ENCODE assay signal across 13 cellular contexts in genomic region chr5:32182463-32183081, GRCh38. TPM values are rescaled to one million over a fixed set of nuclear protein-coding genes. Genes with fewer than 3 reads are reported as not detected.
DNase-seq lines count a peak whose midpoint lies in the region; ATAC-seq and FAIRE-seq lines count a peak whose summit lies in the region.
"Had no signal": no experiment of that assay in that cellular context is flagged by ENCODE, and none has a peak within 500 bp of the region (broad histone marks: within the 10 kb centered on the region; RNA-seq: fewer than 3 reads in every experiment).

No MANE protein-coding gene starts in this region.

- DNase-seq in ELF-1 (ENCODE audit: low read depth, low spot score) (peak; percentile 23), NOMO-1 treated with DMSO at 0.1 percent for 48 hours (lab: John Stamatoyannopoulos, UW; ENCODE audit: unreplicated experiment) (peak; percentile 85), RCC 7860 (ENCODE audit: low spot score) (no peak), NCI-H128 (lab: John Stamatoyannopoulos, UW; ENCODE audit: unreplicated experiment) (no peak), GF-D8 (lab: John Stamatoyannopoulos, UW) (no peak)
- no peak for DNase-seq in activated T-helper 2 cell treated with anti-CD3 and anti-CD28 coated beads, Interferon-gamma antibody, Interleukin-2, Interleukin-4, amounts not matched to agents 10 μg/mL and 5 μg/mL and 100 μg/mL, durations not matched to agents 14 hours and 24 hours and 36 hours (ENCODE audit: low spot score)
- DNase-seq: effector CD4-positive, alpha-beta T cell; NCI-H748 treated with DMSO at 0.1 percent for 48 hours; stimulated activated CD4-positive, alpha-beta T cell treated with anti-CD3 and anti-CD28 coated beads, Interleukin-2, amount 100 ng/mL, for 48 hours; thyroid gland had no signal

- no peaks in the 10 kb centered on the region for H3K36me3 Mint-ChIP-seq in activated T-helper 2 cell treated with anti-CD3 and anti-CD28 coated beads, Interferon-gamma antibody, Interleukin-2, Interleukin-4, amounts not matched to agents 10 μg/mL and 5 μg/mL and 100 μg/mL, durations not matched to agents 14 hours and 24 hours and 36 hours (ENCODE audit: low read depth)

- ATAC-seq in GM19351 (IDR thresholded peaks at IDR 0.05; ENCODE audit: unreplicated experiment) = peak; percentile 96
- ATAC-seq in HG02938 (IDR thresholded peaks at IDR 0.05; ENCODE audit: unreplicated experiment) = peak; percentile 77

- H3K4me1 Mint-ChIP-seq in activated T-helper 2 cell treated with anti-CD3 and anti-CD28 coated beads, Interferon-gamma antibody, Interleukin-2, Interleukin-4, amounts not matched to agents 10 μg/mL and 5 μg/mL and 100 μg/mL, durations not matched to agents 14 hours and 24 hours and 36 hours (ENCODE audit: low read depth) = peaks cover 6% of the 10 kb centered on the region

- FAIRE-seq in RCC 7860 (lab: Jason Lieb, UNC) = no peak
- FAIRE-seq: TTC549 had no signal

- no peak overlapping the region for H3K27ac Mint-ChIP-seq in activated T-helper 2 cell treated with anti-CD3 and anti-CD28 coated beads, Interferon-gamma antibody, Interleukin-2, Interleukin-4, amounts not matched to agents 10 μg/mL and 5 μg/mL and 100 μg/mL, durations not matched to agents 14 hours and 24 hours and 36 hours

- intact Hi-C loops in activated T-helper 2 cell treated with anti-CD3 and anti-CD28 coated beads, Interferon-gamma antibody, Interleukin-2, Interleukin-4, amounts not matched to agents 10 μg/mL and 5 μg/mL and 100 μg/mL, durations not matched to agents 14 hours and 24 hours and 36 hours (cut with micrococcal nuclease) = no loop called here

- H3K9me3 Mint-ChIP-seq in activated T-helper 2 cell treated with anti-CD3 and anti-CD28 coated beads, Interferon-gamma antibody, Interleukin-2, Interleukin-4, amounts not matched to agents 10 μg/mL and 5 μg/mL and 100 μg/mL, durations not matched to agents 14 hours and 24 hours and 36 hours = peaks cover 2% of the 10 kb centered on the region

- H3K4me3 Mint-ChIP-seq in activated T-helper 2 cell treated with anti-CD3 and anti-CD28 coated beads, Interferon-gamma antibody, Interleukin-2, Interleukin-4, amounts not matched to agents 10 μg/mL and 5 μg/mL and 100 μg/mL, durations not matched to agents 14 hours and 24 hours and 36 hours (ENCODE audit: low read depth) = no peak overlapping the region

- H3K27me3 Mint-ChIP-seq in activated T-helper 2 cell treated with anti-CD3 and anti-CD28 coated beads, Interferon-gamma antibody, Interleukin-2, Interleukin-4, amounts not matched to agents 10 μg/mL and 5 μg/mL and 100 μg/mL, durations not matched to agents 14 hours and 24 hours and 36 hours (ENCODE audit: low read depth) = peaks cover 2% of the 10 kb centered on the region

RNA-seq across cellular contexts. Expression of gene GOLPH3, which starts 8.5 kb away (rescaled TPM):
- 80.1 and 81.5 TPM in 2 replicates for total RNA-seq in activated T-helper 2 cell treated with anti-CD3 and anti-CD28 coated beads, Interferon-gamma antibody, Interleukin-2, Interleukin-4, amounts not matched to agents 10 μg/mL and 5 μg/mL and 100 μg/mL, durations not matched to agents 14 hours and 24 hours and 36 hours

Comparison
In these comparisons a context has a peak if more than half of its experiments do, and no peak if none do; other contexts are left out.
1. DNase-seq: peak in ELF-1 (single experiment) and NOMO-1 treated with DMSO at 0.1 percent for 48 hours (single experiment); none in activated T-helper 2 cell treated with anti-CD3 and anti-CD28 coated beads, Interferon-gamma antibody, Interleukin-2, Interleukin-4, amounts not matched to agents 10 μg/mL and 5 μg/mL and 100 μg/mL, durations not matched to agents 14 hours and 24 hours and 36 hours (single experiment), RCC 7860 (single experiment), NCI-H128 (single experiment) and GF-D8 (single experiment).